1 cellular context compared by ENCODE assay signal in the genomic region with DNA sequence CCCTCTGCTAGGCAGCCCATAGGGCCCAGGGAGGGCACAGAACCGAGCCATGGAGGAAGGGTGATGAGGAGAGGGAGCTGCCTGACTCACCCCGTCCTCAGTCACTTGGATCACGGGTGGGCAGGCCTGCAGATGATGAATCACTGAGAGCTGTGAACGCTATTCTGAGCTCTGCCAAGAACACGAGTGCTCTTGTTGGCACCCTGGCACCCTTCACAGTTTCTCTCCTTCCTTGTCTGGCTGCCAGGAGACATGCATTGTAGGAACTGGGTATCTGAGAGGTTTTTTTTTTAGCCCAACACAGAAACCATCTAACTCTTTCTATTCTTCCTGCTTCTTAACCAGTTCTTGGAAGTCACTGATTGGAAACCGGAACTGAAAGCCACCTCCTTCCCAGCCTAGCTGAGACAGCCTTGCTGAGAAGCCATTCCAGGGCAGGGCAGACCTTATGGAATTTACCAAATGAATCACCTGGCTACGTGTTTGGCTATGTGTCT.
TF ChIP-seq lines count a peak whose summit lies in the region.

No MANE protein-coding gene starts in this region.

TF ChIP-seq in WTC11, 78 proteins besides CTCF, POLR2A, EP300 and RAD21 (continued from another document):
- TF ChIP-seq, protein P1, sequence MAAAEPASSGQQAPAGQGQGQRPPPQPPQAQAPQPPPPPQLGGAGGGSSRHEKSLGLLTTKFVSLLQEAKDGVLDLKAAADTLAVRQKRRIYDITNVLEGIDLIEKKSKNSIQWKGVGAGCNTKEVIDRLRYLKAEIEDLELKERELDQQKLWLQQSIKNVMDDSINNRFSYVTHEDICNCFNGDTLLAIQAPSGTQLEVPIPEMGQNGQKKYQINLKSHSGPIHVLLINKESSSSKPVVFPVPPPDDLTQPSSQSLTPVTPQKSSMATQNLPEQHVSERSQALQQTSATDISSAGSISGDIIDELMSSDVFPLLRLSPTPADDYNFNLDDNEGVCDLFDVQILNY (CRISPR knock-in tag; IDR thresholded peaks at IDR 0.05), result no peak
- TF ChIP-seq ZNF138 (CRISPR knock-in tag; conservative IDR thresholded peaks at IDR 0.05) (no peak), CBFB (CRISPR knock-in tag; IDR thresholded peaks at IDR 0.05; ENCODE audit: low read depth) (no peak), TCF7 (CRISPR knock-in tag; IDR thresholded peaks at IDR 0.05; ENCODE audit: low read depth) (no peak), GABPB1 (CRISPR knock-in tag; IDR thresholded peaks at IDR 0.05) (no peak), FOXK1 (CRISPR knock-in tag; IDR thresholded peaks at IDR 0.05) (no peak), IRF2 (CRISPR knock-in tag; IDR thresholded peaks at IDR 0.05; ENCODE audit: borderline replicate concordance, low read depth) (no peak), JUN (CRISPR knock-in tag; IDR thresholded peaks at IDR 0.05) (no peak), TEAD1 (CRISPR knock-in tag; IDR thresholded peaks at IDR 0.05) (no peak), SMAD3 (CRISPR knock-in tag; IDR thresholded peaks at IDR 0.05; ENCODE audit: borderline replicate concordance) (no peak)
- TF ChIP-seq, protein P2, sequence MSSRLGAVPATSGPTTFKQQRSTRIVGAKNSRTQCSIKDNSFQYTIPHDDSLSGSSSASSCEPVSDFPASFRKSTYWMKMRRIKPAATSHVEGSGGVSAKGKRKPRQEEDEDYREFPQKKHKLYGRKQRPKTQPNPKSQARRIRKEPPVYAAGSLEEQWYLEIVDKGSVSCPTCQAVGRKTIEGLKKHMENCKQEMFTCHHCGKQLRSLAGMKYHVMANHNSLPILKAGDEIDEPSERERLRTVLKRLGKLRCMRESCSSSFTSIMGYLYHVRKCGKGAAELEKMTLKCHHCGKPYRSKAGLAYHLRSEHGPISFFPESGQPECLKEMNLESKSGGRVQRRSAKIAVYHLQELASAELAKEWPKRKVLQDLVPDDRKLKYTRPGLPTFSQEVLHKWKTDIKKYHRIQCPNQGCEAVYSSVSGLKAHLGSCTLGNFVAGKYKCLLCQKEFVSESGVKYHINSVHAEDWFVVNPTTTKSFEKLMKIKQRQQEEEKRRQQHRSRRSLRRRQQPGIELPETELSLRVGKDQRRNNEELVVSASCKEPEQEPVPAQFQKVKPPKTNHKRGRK (CRISPR knock-in tag; IDR thresholded peaks at IDR 0.05; ENCODE audit: borderline replicate concordance), result no peak
- TF ChIP-seq, protein P3, sequence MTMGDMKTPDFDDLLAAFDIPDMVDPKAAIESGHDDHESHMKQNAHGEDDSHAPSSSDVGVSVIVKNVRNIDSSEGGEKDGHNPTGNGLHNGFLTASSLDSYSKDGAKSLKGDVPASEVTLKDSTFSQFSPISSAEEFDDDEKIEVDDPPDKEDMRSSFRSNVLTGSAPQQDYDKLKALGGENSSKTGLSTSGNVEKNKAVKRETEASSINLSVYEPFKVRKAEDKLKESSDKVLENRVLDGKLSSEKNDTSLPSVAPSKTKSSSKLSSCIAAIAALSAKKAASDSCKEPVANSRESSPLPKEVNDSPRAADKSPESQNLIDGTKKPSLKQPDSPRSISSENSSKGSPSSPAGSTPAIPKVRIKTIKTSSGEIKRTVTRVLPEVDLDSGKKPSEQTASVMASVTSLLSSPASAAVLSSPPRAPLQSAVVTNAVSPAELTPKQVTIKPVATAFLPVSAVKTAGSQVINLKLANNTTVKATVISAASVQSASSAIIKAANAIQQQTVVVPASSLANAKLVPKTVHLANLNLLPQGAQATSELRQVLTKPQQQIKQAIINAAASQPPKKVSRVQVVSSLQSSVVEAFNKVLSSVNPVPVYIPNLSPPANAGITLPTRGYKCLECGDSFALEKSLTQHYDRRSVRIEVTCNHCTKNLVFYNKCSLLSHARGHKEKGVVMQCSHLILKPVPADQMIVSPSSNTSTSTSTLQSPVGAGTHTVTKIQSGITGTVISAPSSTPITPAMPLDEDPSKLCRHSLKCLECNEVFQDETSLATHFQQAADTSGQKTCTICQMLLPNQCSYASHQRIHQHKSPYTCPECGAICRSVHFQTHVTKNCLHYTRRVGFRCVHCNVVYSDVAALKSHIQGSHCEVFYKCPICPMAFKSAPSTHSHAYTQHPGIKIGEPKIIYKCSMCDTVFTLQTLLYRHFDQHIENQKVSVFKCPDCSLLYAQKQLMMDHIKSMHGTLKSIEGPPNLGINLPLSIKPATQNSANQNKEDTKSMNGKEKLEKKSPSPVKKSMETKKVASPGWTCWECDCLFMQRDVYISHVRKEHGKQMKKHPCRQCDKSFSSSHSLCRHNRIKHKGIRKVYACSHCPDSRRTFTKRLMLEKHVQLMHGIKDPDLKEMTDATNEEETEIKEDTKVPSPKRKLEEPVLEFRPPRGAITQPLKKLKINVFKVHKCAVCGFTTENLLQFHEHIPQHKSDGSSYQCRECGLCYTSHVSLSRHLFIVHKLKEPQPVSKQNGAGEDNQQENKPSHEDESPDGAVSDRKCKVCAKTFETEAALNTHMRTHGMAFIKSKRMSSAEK (CRISPR knock-in tag; IDR thresholded peaks at IDR 0.05; ENCODE audit: borderline replicate concordance), result no peak
- TF ChIP-seq, protein P4, sequence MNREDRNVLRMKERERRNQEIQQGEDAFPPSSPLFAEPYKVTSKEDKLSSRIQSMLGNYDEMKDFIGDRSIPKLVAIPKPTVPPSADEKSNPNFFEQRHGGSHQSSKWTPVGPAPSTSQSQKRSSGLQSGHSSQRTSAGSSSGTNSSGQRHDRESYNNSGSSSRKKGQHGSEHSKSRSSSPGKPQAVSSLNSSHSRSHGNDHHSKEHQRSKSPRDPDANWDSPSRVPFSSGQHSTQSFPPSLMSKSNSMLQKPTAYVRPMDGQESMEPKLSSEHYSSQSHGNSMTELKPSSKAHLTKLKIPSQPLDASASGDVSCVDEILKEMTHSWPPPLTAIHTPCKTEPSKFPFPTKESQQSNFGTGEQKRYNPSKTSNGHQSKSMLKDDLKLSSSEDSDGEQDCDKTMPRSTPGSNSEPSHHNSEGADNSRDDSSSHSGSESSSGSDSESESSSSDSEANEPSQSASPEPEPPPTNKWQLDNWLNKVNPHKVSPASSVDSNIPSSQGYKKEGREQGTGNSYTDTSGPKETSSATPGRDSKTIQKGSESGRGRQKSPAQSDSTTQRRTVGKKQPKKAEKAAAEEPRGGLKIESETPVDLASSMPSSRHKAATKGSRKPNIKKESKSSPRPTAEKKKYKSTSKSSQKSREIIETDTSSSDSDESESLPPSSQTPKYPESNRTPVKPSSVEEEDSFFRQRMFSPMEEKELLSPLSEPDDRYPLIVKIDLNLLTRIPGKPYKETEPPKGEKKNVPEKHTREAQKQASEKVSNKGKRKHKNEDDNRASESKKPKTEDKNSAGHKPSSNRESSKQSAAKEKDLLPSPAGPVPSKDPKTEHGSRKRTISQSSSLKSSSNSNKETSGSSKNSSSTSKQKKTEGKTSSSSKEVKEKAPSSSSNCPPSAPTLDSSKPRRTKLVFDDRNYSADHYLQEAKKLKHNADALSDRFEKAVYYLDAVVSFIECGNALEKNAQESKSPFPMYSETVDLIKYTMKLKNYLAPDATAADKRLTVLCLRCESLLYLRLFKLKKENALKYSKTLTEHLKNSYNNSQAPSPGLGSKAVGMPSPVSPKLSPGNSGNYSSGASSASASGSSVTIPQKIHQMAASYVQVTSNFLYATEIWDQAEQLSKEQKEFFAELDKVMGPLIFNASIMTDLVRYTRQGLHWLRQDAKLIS (CRISPR knock-in tag; IDR thresholded peaks at IDR 0.05; ENCODE audit: borderline replicate concordance), result no peak
- TF ChIP-seq, protein P5, sequence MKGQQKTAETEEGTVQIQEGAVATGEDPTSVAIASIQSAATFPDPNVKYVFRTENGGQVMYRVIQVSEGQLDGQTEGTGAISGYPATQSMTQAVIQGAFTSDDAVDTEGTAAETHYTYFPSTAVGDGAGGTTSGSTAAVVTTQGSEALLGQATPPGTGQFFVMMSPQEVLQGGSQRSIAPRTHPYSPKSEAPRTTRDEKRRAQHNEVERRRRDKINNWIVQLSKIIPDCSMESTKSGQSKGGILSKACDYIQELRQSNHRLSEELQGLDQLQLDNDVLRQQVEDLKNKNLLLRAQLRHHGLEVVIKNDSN (CRISPR knock-in tag; IDR thresholded peaks at IDR 0.05), result no peak
TF ChIP-seq in WTC11: peak in this region for 0.
